1 cellular context compared by ENCODE assay signal in the genomic region with DNA sequence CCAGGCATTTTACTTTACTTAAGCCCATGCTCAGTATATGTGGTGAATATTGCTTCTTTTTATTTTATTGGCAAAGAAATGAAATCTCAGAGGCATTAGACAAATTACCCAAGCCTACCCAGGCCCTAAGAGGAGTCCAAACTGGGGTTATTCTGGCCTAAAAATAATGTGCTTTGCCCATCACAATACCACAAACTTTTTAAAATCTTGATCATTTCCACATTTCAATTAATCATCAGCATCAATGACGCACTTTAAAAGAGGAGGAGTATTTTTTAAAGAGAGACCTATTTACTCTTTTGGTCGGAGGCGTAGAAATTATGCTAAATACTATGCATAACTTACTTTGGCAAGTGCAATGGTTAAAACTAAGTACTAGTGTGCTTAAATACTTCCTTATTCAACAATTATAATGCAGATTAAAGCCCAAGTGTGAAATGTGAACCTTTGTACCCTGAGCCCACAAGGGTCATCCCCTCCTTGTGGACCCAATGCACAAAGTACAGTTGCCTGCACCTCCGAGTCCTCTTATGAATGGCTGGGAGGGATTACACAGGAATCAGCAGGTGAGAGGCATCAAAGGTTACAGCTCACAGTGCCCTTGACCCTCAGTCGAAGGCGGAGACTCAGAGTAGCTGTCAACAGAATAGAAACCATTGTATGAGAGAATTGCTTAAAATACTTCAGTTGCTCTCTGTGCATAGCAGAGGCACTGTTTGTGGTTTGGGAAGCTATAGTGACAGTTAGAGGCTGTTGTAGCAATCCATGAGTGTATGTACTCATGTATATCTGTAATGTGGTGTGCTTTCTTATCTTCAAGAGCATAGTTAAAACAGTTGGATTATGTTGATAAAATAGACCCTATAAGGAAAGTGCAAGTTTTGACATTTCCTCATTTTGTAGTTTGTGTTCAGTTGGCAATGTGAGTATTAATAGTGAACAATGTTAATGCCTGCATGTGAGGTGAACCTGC.
TF ChIP-seq lines count a peak whose summit lies in the region.

No MANE protein-coding gene starts in this region.

TF ChIP-seq in HepG2, 621 proteins besides CTCF, POLR2A, EP300 and RAD21 (continued from another document and continues in another):
- TF ChIP-seq NONO (IDR thresholded peaks at IDR 0.05) (no peak), NONO (CRISPR knock-in tag; conservative IDR thresholded peaks at IDR 0.05) (peak; percentile 75), ATM (IDR thresholded peaks at IDR 0.05; ENCODE audit: borderline replicate concordance) (no peak), CCAR2 (optimal IDR thresholded peaks at IDR 0.05; ENCODE audit: low read depth, low read length) (peak; percentile 86), SNAPC2 (CRISPR knock-in tag; IDR thresholded peaks at IDR 0.05) (peak; percentile 92; the same call in 1 of the 2 replicates), ZNF713 (CRISPR knock-in tag; IDR thresholded peaks at IDR 0.05) (no peak), ZNF598 (CRISPR knock-in tag; IDR thresholded peaks at IDR 0.05; ENCODE audit: borderline replicate concordance) (no peak), ZNF235 (CRISPR knock-in tag; IDR thresholded peaks at IDR 0.05; ENCODE audit: borderline replicate concordance) (no peak), GABPB1 (CRISPR knock-in tag; IDR thresholded peaks at IDR 0.05) (no peak), TP53 (CRISPR knock-in tag; conservative IDR thresholded peaks at IDR 0.05) (no peak), JUNB (CRISPR knock-in tag; IDR thresholded peaks at IDR 0.05; ENCODE audit: borderline replicate concordance) (no peak), NFIB (CRISPR knock-in tag; IDR thresholded peaks at IDR 0.05; ENCODE audit: borderline replicate concordance) (no peak), ZNF296 (CRISPR knock-in tag; conservative IDR thresholded peaks at IDR 0.05) (no peak), SP2 (CRISPR knock-in tag; IDR thresholded peaks at IDR 0.05) (no peak), ZNF773 (CRISPR knock-in tag; IDR thresholded peaks at IDR 0.05; ENCODE audit: borderline replicate concordance) (no peak), GTF2F1 (IDR thresholded peaks at IDR 0.05; ENCODE audit: low read length) (no peak), TEAD2 (CRISPR knock-in tag; IDR thresholded peaks at IDR 0.05) (no peak), ZNF530 (CRISPR knock-in tag; IDR thresholded peaks at IDR 0.05; ENCODE audit: low read depth) (no peak), KDM1A (CRISPR knock-in tag; IDR thresholded peaks at IDR 0.05) (peak; percentile 96), CEBPB (IDR thresholded peaks at IDR 0.05; ENCODE audit: borderline replicate concordance, low read depth, low read length) (peak; percentile 70), MYC (CRISPR knock-in tag; IDR thresholded peaks at IDR 0.05; ENCODE audit: borderline replicate concordance) (no peak), KAT7 (CRISPR knock-in tag; IDR thresholded peaks at IDR 0.05; ENCODE audit: borderline replicate concordance) (no peak), ZFX (CRISPR knock-in tag; IDR thresholded peaks at IDR 0.05; ENCODE audit: low read depth) (no peak), RBM39 (IDR thresholded peaks at IDR 0.05; ENCODE audit: low read depth, low read length, poor library complexity, severe bottlenecking) (no peak), HOXA7 (CRISPR knock-in tag; IDR thresholded peaks at IDR 0.05) (no peak)
- TF ChIP-seq, protein P1, sequence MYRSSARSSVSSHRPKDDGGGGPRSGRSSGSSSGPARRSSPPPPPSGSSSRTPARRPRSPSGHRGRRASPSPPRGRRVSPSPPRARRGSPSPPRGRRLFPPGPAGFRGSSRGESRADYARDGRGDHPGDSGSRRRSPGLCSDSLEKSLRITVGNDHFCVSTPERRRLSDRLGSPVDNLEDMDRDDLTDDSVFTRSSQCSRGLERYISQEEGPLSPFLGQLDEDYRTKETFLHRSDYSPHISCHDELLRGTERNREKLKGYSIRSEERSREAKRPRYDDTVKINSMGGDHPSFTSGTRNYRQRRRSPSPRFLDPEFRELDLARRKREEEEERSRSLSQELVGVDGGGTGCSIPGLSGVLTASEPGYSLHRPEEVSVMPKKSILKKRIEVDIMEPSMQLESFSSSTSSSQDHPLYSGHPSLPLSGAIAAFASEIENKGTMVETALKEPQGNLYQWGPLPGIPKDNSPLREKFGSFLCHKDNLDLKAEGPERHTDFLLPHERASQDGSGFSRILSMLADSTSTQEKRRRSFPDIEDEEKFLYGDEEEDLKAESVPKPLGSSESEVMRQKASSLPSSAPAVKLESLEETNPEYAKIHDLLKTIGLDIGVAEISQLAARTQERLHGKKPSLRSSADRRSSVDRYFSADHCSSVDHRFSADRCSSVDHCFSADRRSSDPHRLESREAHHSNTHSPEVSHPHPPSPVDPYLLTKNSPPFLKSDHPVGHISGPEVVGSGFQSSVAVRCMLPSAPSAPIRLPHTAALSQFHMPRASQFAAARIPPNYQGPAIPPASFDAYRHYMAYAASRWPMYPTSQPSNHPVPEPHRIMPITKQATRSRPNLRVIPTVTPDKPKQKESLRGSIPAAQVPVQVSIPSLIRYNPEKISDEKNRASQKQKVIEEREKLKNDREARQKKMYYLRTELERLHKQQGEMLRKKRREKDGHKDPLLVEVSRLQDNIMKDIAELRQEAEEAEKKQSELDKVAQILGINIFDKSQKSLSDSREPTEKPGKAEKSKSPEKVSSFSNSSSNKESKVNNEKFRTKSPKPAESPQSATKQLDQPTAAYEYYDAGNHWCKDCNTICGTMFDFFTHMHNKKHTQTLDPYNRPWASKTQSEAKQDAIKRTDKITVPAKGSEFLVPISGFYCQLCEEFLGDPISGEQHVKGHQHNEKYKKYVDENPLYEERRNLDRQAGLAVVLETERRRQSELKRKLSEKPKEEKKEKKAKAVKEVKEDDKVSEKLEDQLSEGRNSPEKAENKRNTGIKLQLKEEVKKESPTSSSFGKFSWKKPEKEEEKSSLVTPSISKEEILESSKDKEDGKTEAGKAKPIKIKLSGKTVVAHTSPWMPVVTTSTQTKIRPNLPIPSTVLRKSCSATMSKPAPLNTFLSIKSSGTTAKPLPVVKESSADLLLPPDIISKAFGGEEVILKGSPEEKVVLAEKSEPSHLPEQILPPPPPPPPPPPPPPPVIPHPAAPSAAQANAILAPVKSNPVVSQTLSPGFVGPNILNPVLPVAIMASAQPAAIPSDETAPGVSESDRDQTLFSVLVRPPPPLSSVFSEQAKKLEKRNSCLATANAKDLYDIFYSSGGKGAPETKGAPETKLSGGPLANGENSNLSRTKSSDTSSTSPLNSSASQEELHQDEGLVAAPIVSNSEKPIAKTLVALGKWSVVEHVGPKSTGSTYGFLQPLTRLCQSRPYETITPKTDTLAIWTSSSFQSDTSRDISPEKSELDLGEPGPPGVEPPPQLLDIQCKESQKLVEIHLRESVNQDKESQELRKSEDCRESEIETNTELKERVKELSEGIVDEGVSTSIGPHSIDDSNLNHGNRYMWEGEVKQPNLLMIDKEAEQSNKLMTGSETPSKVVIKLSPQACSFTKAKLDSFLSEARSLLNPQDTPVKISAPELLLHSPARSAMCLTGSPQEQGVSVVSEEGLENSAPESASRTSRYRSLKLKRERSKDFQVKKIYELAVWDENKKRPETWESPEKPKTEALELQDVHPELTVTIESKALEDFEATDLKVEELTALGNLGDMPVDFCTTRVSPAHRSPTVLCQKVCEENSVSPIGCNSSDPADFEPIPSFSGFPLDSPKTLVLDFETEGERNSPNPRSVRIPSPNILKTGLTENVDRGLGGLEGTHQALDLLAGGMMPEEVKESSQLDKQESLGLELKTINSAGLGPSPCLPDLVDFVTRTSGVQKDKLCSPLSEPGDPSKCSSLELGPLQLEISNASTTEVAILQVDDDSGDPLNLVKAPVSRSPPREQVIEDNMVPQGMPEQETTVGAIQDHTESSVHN (CRISPR knock-in tag; IDR thresholded peaks at IDR 0.05) = no peak
- TF ChIP-seq, protein P2, sequence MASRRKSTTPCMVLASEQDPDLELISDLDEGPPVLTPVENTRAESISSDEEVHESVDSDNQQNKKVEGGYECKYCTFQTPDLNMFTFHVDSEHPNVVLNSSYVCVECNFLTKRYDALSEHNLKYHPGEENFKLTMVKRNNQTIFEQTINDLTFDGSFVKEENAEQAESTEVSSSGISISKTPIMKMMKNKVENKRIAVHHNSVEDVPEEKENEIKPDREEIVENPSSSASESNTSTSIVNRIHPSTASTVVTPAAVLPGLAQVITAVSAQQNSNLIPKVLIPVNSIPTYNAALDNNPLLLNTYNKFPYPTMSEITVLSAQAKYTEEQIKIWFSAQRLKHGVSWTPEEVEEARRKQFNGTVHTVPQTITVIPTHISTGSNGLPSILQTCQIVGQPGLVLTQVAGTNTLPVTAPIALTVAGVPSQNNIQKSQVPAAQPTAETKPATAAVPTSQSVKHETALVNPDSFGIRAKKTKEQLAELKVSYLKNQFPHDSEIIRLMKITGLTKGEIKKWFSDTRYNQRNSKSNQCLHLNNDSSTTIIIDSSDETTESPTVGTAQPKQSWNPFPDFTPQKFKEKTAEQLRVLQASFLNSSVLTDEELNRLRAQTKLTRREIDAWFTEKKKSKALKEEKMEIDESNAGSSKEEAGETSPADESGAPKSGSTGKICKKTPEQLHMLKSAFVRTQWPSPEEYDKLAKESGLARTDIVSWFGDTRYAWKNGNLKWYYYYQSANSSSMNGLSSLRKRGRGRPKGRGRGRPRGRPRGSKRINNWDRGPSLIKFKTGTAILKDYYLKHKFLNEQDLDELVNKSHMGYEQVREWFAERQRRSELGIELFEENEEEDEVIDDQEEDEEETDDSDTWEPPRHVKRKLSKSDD (CRISPR knock-in tag; IDR thresholded peaks at IDR 0.05; ENCODE audit: low read depth) = 0 out of 2 replicates have a peak, but pooled peaks have one; percentile 23
- TF ChIP-seq, protein P3, sequence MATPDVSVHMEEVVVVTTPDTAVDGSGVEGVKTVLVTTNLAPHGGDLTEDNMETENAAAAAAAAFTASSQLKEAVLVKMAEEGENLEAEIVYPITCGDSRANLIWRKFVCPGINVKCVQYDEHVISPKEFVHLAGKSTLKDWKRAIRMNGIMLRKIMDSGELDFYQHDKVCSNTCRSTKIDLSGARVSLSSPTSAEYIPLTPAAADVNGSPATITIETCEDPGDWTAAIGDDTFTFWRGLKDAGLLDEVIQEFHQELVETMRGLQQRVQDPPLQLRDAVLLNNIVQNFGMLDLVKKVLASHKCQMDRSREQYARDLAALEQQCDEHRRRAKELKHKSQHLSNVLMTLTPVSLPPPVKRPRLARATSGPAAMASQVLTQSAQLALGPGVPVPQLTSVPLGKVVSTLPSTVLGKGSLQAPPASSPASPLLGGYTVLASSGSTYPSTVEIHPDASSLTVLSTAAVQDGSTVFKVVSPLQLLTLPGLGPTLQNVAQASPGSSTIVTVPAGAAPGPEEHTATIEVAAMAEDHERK (CRISPR knock-in tag; IDR thresholded peaks at IDR 0.05; ENCODE audit: low read depth) = no peak
- TF ChIP-seq, protein P4, sequence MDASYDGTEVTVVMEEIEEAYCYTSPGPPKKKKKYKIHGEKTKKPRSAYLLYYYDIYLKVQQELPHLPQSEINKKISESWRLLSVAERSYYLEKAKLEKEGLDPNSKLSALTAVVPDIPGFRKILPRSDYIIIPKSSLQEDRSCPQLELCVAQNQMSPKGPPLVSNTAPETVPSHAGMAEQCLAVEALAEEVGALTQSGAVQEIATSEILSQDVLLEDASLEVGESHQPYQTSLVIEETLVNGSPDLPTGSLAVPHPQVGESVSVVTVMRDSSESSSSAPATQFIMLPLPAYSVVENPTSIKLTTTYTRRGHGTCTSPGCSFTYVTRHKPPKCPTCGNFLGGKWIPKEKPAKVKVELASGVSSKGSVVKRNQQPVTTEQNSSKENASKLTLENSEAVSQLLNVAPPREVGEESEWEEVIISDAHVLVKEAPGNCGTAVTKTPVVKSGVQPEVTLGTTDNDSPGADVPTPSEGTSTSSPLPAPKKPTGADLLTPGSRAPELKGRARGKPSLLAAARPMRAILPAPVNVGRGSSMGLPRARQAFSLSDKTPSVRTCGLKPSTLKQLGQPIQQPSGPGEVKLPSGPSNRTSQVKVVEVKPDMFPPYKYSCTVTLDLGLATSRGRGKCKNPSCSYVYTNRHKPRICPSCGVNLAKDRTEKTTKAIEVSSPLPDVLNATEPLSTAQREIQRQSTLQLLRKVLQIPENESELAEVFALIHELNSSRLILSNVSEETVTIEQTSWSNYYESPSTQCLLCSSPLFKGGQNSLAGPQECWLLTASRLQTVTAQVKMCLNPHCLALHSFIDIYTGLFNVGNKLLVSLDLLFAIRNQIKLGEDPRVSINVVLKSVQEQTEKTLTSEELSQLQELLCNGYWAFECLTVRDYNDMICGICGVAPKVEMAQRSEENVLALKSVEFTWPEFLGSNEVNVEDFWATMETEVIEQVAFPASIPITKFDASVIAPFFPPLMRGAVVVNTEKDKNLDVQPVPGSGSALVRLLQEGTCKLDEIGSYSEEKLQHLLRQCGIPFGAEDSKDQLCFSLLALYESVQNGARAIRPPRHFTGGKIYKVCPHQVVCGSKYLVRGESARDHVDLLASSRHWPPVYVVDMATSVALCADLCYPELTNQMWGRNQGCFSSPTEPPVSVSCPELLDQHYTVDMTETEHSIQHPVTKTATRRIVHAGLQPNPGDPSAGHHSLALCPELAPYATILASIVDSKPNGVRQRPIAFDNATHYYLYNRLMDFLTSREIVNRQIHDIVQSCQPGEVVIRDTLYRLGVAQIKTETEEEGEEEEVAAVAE (CRISPR knock-in tag; IDR thresholded peaks at IDR 0.05; ENCODE audit: borderline replicate concordance) = peak; percentile 60; the same call in 1 of the 2 replicates
- TF ChIP-seq, protein P5, sequence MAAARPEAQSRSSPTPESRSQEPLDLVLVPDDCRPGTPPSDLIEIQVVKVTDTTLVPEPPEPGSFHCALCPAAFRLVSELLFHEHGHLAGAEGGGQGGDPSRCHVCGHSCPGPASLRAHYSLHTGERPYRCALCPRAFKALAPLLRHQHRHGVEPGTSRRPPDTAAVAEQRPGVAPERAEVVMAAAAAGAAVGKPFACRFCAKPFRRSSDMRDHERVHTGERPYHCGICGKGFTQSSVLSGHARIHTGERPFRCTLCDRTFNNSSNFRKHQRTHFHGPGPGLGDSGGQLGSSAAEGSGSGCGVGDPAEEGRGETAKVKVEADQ (CRISPR knock-in tag; IDR thresholded peaks at IDR 0.05; ENCODE audit: borderline replicate concordance) = no peak
- TF ChIP-seq, protein P6, sequence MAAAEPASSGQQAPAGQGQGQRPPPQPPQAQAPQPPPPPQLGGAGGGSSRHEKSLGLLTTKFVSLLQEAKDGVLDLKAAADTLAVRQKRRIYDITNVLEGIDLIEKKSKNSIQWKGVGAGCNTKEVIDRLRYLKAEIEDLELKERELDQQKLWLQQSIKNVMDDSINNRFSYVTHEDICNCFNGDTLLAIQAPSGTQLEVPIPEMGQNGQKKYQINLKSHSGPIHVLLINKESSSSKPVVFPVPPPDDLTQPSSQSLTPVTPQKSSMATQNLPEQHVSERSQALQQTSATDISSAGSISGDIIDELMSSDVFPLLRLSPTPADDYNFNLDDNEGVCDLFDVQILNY (CRISPR knock-in tag; conservative IDR thresholded peaks at IDR 0.05) = no peak
- TF ChIP-seq, protein P7, sequence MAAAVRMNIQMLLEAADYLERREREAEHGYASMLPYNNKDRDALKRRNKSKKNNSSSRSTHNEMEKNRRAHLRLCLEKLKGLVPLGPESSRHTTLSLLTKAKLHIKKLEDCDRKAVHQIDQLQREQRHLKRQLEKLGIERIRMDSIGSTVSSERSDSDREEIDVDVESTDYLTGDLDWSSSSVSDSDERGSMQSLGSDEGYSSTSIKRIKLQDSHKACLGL (CRISPR knock-in tag; IDR thresholded peaks at IDR 0.05) = no peak
- TF ChIP-seq, protein P8, sequence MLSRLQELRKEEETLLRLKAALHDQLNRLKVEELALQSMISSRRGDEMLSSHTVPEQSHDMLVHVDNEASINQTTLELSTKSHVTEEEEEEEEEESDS (CRISPR knock-in tag; IDR thresholded peaks at IDR 0.05; ENCODE audit: borderline replicate concordance) = peak; percentile 90
